ENCODE assay signal across 8 cellular contexts in genomic region chr7:7257899-7258692, GRCh38.
DNase-seq lines count a peak whose midpoint lies in the region; ATAC-seq and TF ChIP-seq lines count a peak whose summit lies in the region.

No MANE protein-coding gene starts in this region.

- DNase-seq in GM10248 (ENCODE audit: extremely low spot score) (peak; percentile 67), GM20000 (ENCODE audit: low spot score) (peak; percentile 61), NCI-H1436 treated with DMSO at 0.1 percent for 48 hours (lab: John Stamatoyannopoulos, UW) (no peak), chondrocyte (ENCODE audit: low spot score) (no peak), NCI-H1417 treated with DMSO at 0.1 percent for 48 hours (lab: John Stamatoyannopoulos, UW) (no peak), DMS 273 treated with DMSO at 0.1 percent for 48 hours (lab: John Stamatoyannopoulos, UW) (no peak)

- intact Hi-C loops in dendritic cell treated with granulocyte-macrophage colony-stimulating factor and Interleukin-4, amounts not matched to agents 40 ng/mL and 50 ng/mL, for 4 days (cut with micrococcal nuclease) = loop anchor here (10.0 kb wide), 1 partner anchor 307 kb away; the partner anchor contains the start of gene MIOS

- H3K27ac Mint-ChIP-seq in dendritic cell treated with granulocyte-macrophage colony-stimulating factor and Interleukin-4, amounts not matched to agents 40 ng/mL and 50 ng/mL, for 4 days = peak overlapping the region; percentile 78
- no peak overlapping the region for H3K27ac Mint-ChIP-seq in chondrocyte (ENCODE audit: unreplicated experiment)

- H3K36me3 Mint-ChIP-seq in dendritic cell treated with granulocyte-macrophage colony-stimulating factor and Interleukin-4, amounts not matched to agents 40 ng/mL and 50 ng/mL, for 4 days (ENCODE audit: low read depth) = no peaks in the 10 kb centered on the region
- peaks cover 2% of the 10 kb centered on the region for H3K36me3 Mint-ChIP-seq in chondrocyte (ENCODE audit: low read depth)

- CTCF ChIA-PET in GM10248 (lab: Yijun Ruan, JAX) = interaction anchor here (0.7 kb wide), 1 partner anchor 56 kb away, joined by 3 read pairs; no protein-coding TSS in a partner anchor

- no peaks in the 10 kb centered on the region for H3K27me3 Mint-ChIP-seq in dendritic cell treated with granulocyte-macrophage colony-stimulating factor and Interleukin-4, amounts not matched to agents 40 ng/mL and 50 ng/mL, for 4 days
- no peaks in the 10 kb centered on the region for H3K27me3 Mint-ChIP-seq in chondrocyte (ENCODE audit: low read depth)

- ATAC-seq in HG03520 (IDR thresholded peaks at IDR 0.05; ENCODE audit: unreplicated experiment) = peak; percentile 92

- H3K9me3 Mint-ChIP-seq in dendritic cell treated with granulocyte-macrophage colony-stimulating factor and Interleukin-4, amounts not matched to agents 40 ng/mL and 50 ng/mL, for 4 days = no peaks in the 10 kb centered on the region
- peaks cover 10% of the 10 kb centered on the region for H3K9me3 Mint-ChIP-seq in chondrocyte (ENCODE audit: low read depth)

- TF ChIP-seq CTCF in GM10248 (IDR thresholded peaks at IDR 0.05; ENCODE audit: control extremely low read depth, extremely low read depth, low read depth, missing control alignments) = no peak
- TF ChIP-seq CTCF in GM20000 (IDR thresholded peaks at IDR 0.05; ENCODE audit: extremely low read depth, missing control alignments) = no peak
- TF ChIP-seq CTCF in chondrocyte (IDR thresholded peaks at IDR 0.05) = no peak

- H3K4me3 Mint-ChIP-seq in dendritic cell treated with granulocyte-macrophage colony-stimulating factor and Interleukin-4, amounts not matched to agents 40 ng/mL and 50 ng/mL, for 4 days = no peak overlapping the region
- no peak overlapping the region for H3K4me3 Mint-ChIP-seq in chondrocyte (ENCODE audit: unreplicated experiment)

- POLR2A ChIA-PET in GM10248 (lab: Yijun Ruan, JAX) = no interaction called here

- H3K4me1 Mint-ChIP-seq in dendritic cell treated with granulocyte-macrophage colony-stimulating factor and Interleukin-4, amounts not matched to agents 40 ng/mL and 50 ng/mL, for 4 days (ENCODE audit: low read depth) = peaks cover 27% of the 10 kb centered on the region
- H3K4me1 Mint-ChIP-seq in chondrocyte (ENCODE audit: low read depth) = peaks cover 11% of the 10 kb centered on the region

Comparison
In these comparisons a context has a peak if more than half of its experiments do, and no peak if none do; other contexts are left out.
1. DNase-seq: peak in GM10248 (single experiment) and GM20000 (single experiment); none in NCI-H1436 treated with DMSO at 0.1 percent for 48 hours (single experiment), chondrocyte (single experiment), NCI-H1417 treated with DMSO at 0.1 percent for 48 hours (single experiment) and DMS 273 treated with DMSO at 0.1 percent for 48 hours (single experiment).